Comparison of ENCODE assay signal across 32 cellular contexts in genomic region chr13:27064252-27064995, GRCh38.
"Had no signal": no experiment of that assay in that cellular context is flagged by ENCODE, and none has a peak within 500 bp of the region (broad histone marks: within the 10 kb centered on the region; RNA-seq: fewer than 3 reads in every experiment).

No MANE protein-coding gene starts in this region.

- H3K27ac Mint-ChIP-seq: dendritic cell treated with granulocyte-macrophage colony-stimulating factor and Interleukin-4, amounts not matched to agents 40 ng/mL and 50 ng/mL, for 4 days; endodermal cell; mesothelial cell of epicardium; neural progenitor cell; stimulated activated naive CD8-positive, alpha-beta T cell treated with anti-CD3 and anti-CD28 coated beads, Interleukin-15, amount 100 ng/mL, for 72 hours had no signal

- H3K36me3 ChIP-seq: colonic mucosa, neural progenitor cell, prostate gland, uterus had no signal

- H3K9me3 Mint-ChIP-seq: natural killer cell treated with Interleukin-12 subunit alpha and Interleukin-12 subunit beta and Interleukin-15 and Interleukin-18, amount 100 ng/mL, for 72 hours had no signal

- H3K27me3 ChIP-seq: colonic mucosa, esophagus squamous epithelium, heart right ventricle, left lung, neural progenitor cell, suprapubic skin, transverse colon, upper lobe of right lung, uterus had no signal

- H3K4me1 ChIP-seq: colonic mucosa, esophagus squamous epithelium, neural progenitor cell, parathyroid adenoma, prostate gland, suprapubic skin, transverse colon, upper lobe of right lung, uterus had no signal

- H3K4me3 Mint-ChIP-seq: dendritic cell treated with granulocyte-macrophage colony-stimulating factor and Interleukin-4, amounts not matched to agents 40 ng/mL and 50 ng/mL, for 4 days; endodermal cell; mesothelial cell of epicardium; naive B cell; natural killer cell treated with Interleukin-12 subunit alpha and Interleukin-12 subunit beta and Interleukin-15 and Interleukin-18, amount 100 ng/mL, for 72 hours; neural progenitor cell; stimulated activated naive B cell treated with anti-CD40 and anti-IgM and Interleukin-4, amounts not matched to agents 10 μg/mL and 1 μg/mL and 100 μg/mL, for 72 hours; stimulated activated naive CD8-positive, alpha-beta T cell treated with anti-CD3 and anti-CD28 coated beads, Interleukin-15, amount 100 ng/mL, for 72 hours had no signal

- H3K4me2 ChIP-seq: neural progenitor cell had no signal

- ATAC-seq: heart right ventricle; left cardiac atrium; left lung; mucosa of descending colon; natural killer cell treated with Interleukin-12 subunit alpha and Interleukin-12 subunit beta and Interleukin-15 and Interleukin-18, amount 100 ng/mL, for 72 hours; right cardiac atrium; stimulated activated naive B cell treated with anti-CD40 and anti-IgM and Interleukin-4, amounts not matched to agents 10 μg/mL and 1 μg/mL and 100 μg/mL, for 72 hours; stimulated activated naive CD8-positive, alpha-beta T cell treated with anti-CD3 and anti-CD28 coated beads, Interleukin-15, amount 100 ng/mL, for 72 hours; upper lobe of right lung had no signal

- H3K79me2 ChIP-seq: parathyroid adenoma had no signal

- H3K9me3 ChIP-seq: colonic mucosa, esophagus squamous epithelium, prostate gland, transverse colon, upper lobe of right lung had no signal

- H3K27ac ChIP-seq: colonic mucosa, esophagus squamous epithelium, heart right ventricle, left lung, neural progenitor cell, parathyroid adenoma, prostate gland, skin epidermis, suprapubic skin, transverse colon, upper lobe of right lung, uterus had no signal

- H3K9ac ChIP-seq: neural progenitor cell, parathyroid adenoma had no signal

- H3K4me1 Mint-ChIP-seq: endodermal cell, mesothelial cell of epicardium, neural progenitor cell had no signal

- H2AFZ ChIP-seq: neural progenitor cell, parathyroid adenoma had no signal

- H3K4me3 ChIP-seq: colonic mucosa, esophagus squamous epithelium, heart right ventricle, left lung, mucosa of descending colon, neural progenitor cell, prostate gland, skin epidermis, suprapubic skin, transverse colon, upper lobe of right lung, uterus had no signal

- DNase-seq: colonic mucosa; effector CD8-positive, alpha-beta T cell; endodermal cell; erythroblast; esophagus squamous epithelium; foreskin melanocyte; glutamatergic neuron; heart right ventricle; hippocampal formation; left cardiac atrium; left lung; mesenchymal stem cell; mucosa of descending colon; naive B cell; right cardiac atrium; stimulated activated CD4-positive, alpha-beta T cell treated with anti-CD3 and anti-CD28 coated beads, Interleukin-15, amount 100 ng/mL, for 24 hours; stimulated activated CD4-positive, alpha-beta T cell treated with anti-CD3 and anti-CD28 coated beads, Interleukin-2, amount 100 ng/mL, for 48 hours; stimulated activated naive B cell treated with anti-CD40 and anti-IgM and Interleukin-4, amounts not matched to agents 10 μg/mL and 1 μg/mL and 100 μg/mL, for 72 hours; stimulated activated naive CD8-positive, alpha-beta T cell treated with anti-CD3 and anti-CD28 coated beads, Interleukin-15, amount 100 ng/mL, for 72 hours; transverse colon; upper lobe of right lung; uterus had no signal

- H3K27me3 Mint-ChIP-seq: dendritic cell treated with granulocyte-macrophage colony-stimulating factor and Interleukin-4, amounts not matched to agents 40 ng/mL and 50 ng/mL, for 4 days; naive B cell; natural killer cell treated with Interleukin-12 subunit alpha and Interleukin-12 subunit beta and Interleukin-15 and Interleukin-18, amount 100 ng/mL, for 72 hours; stimulated activated naive B cell treated with anti-CD40 and anti-IgM and Interleukin-4, amounts not matched to agents 10 μg/mL and 1 μg/mL and 100 μg/mL, for 72 hours; stimulated activated naive CD8-positive, alpha-beta T cell treated with anti-CD3 and anti-CD28 coated beads, Interleukin-15, amount 100 ng/mL, for 72 hours had no signal

- FAIRE-seq: endothelial cell of umbilical vein, islet of Langerhans had no signal
